ENCODE assay signal across 1 cellular context in genomic region chr20:5973971-5974370, GRCh38.
TF ChIP-seq lines count a peak whose summit lies in the region.

No MANE protein-coding gene starts in this region.

TF ChIP-seq in A549, 52 proteins besides CTCF, POLR2A, EP300 and RAD21:
- no peak for TF ChIP-seq FOXS1 (CRISPR knock-in tag; IDR thresholded peaks at IDR 0.05)
- TF ChIP-seq JUN (IDR thresholded peaks at IDR 0.05), result no peak
- no peak for TF ChIP-seq KDM1A (IDR thresholded peaks at IDR 0.05; ENCODE audit: low read depth)
- TF ChIP-seq HOXB5 (CRISPR knock-in tag; IDR thresholded peaks at IDR 0.05), result no peak
- no peak for TF ChIP-seq ZFP36 (IDR thresholded peaks at IDR 0.05; ENCODE audit: borderline replicate concordance, partially characterized antibody)
- TF ChIP-seq CHD2 (IDR thresholded peaks at IDR 0.05; ENCODE audit: low read length, partially characterized antibody), result no peak
- TF ChIP-seq REST (IDR thresholded peaks at IDR 0.05), result no peak
- TF ChIP-seq EHMT2 (IDR thresholded peaks at IDR 0.05; ENCODE audit: low read depth), result no peak
- TF ChIP-seq HDAC2 (IDR thresholded peaks at IDR 0.05), result no peak
- no peak for TF ChIP-seq RARB (CRISPR knock-in tag; IDR thresholded peaks at IDR 0.05)
- no peak for TF ChIP-seq PHF8 (IDR thresholded peaks at IDR 0.05; ENCODE audit: borderline replicate concordance, low read depth)
- TF ChIP-seq TFCP2L1 (CRISPR knock-in tag; IDR thresholded peaks at IDR 0.05), result no peak
- TF ChIP-seq FOSB (CRISPR knock-in tag; IDR thresholded peaks at IDR 0.05), result no peak
- no peak for TF ChIP-seq SREBF2 (IDR thresholded peaks at IDR 0.05)
- TF ChIP-seq MAZ (IDR thresholded peaks at IDR 0.05; ENCODE audit: borderline replicate concordance, low read depth, low read length), result no peak
- TF ChIP-seq ZNF302 (CRISPR knock-in tag; IDR thresholded peaks at IDR 0.05), result no peak
- TF ChIP-seq BHLHE40 (IDR thresholded peaks at IDR 0.05; ENCODE audit: low read depth, low read length), result no peak
- no peak for TF ChIP-seq PBX3 (IDR thresholded peaks at IDR 0.05)
